In genomic region chr4:8151165-8151650, GRCh38 we compare ENCODE assay signal across 17 cellular contexts. TPM values are rescaled to one million over a fixed set of nuclear protein-coding genes. Genes with fewer than 3 reads are reported as not detected.
DNase-seq lines count a peak whose midpoint lies in the region; ATAC-seq and TF ChIP-seq lines count a peak whose summit lies in the region.
"Had no signal": no experiment of that assay in that cellular context is flagged by ENCODE, and none has a peak within 500 bp of the region (broad histone marks: within the 10 kb centered on the region; RNA-seq: fewer than 3 reads in every experiment).

No MANE protein-coding gene starts in this region.

- peak; percentile 52 for DNase-seq in RWPE2 (ENCODE audit: low spot score)
- DNase-seq in endodermal cell, result peak; percentile 36
- no peak for DNase-seq in trophoblast cell
- DNase-seq in GM20000 (ENCODE audit: low spot score), result no peak
- no peak for DNase-seq in effector memory CD4-positive, alpha-beta T cell
- no peak for DNase-seq in retina
- DNase-seq: ACHN; BE2C; Calu3; CD4-positive, alpha-beta memory T cell; DND-41; EL had no signal

- no peaks in the 10 kb centered on the region for H3K9me3 Mint-ChIP-seq in endodermal cell
- H3K9me3 Mint-ChIP-seq: CD4-positive, alpha-beta memory T cell had no signal

- no peak overlapping the region for H3K23ac ChIP-seq in trophoblast cell (ENCODE audit: low read length)

- H3K79me1 ChIP-seq in trophoblast cell (ENCODE audit: low read length), result no peaks in the 10 kb centered on the region

- H3K14ac ChIP-seq in trophoblast cell (ENCODE audit: low read length), result no peak overlapping the region

- peaks cover 5% of the 10 kb centered on the region for H3K27me3 Mint-ChIP-seq in endodermal cell (ENCODE audit: insufficient read depth)

- no peak overlapping the region for H4K12ac ChIP-seq in trophoblast cell (ENCODE audit: low read depth, low read length)

- no peak overlapping the region for H3K4ac ChIP-seq in trophoblast cell (ENCODE audit: low read depth, low read length)

- no peak overlapping the region for H2BK5ac ChIP-seq in trophoblast cell (ENCODE audit: low read depth, low read length, poor library complexity)

- H2AK5ac ChIP-seq in trophoblast cell (ENCODE audit: low read length), result no peak overlapping the region

- H3K27me3 ChIP-seq in RWPE2 (ENCODE audit: insufficient read depth, poor library complexity, severe bottlenecking) (peaks cover under 1% of the 10 kb centered on the region), endodermal cell (ENCODE audit: control insufficient read depth, insufficient read depth, low read length, poor library complexity, severe bottlenecking) (peaks cover 7% of the 10 kb centered on the region), trophoblast cell (ENCODE audit: insufficient read depth, low read length) (peaks cover 2% of the 10 kb centered on the region)
- no peaks in the 10 kb centered on the region for H3K27me3 ChIP-seq in effector memory CD4-positive, alpha-beta T cell (replicated peaks; ENCODE audit: control insufficient read depth, insufficient read depth, low read length, poor library complexity, severe bottlenecking)
- H3K27me3 ChIP-seq: BE2C had no signal

- H3K18ac ChIP-seq in trophoblast cell (ENCODE audit: low read length), result no peak overlapping the region

- H2BK12ac ChIP-seq in trophoblast cell (ENCODE audit: low read length), result no peak overlapping the region

- H3K9me3 ChIP-seq in RWPE2 (ENCODE audit: severe bottlenecking) (no peaks in the 10 kb centered on the region), endodermal cell (ENCODE audit: control insufficient read depth, low read length) (no peaks in the 10 kb centered on the region), trophoblast cell (ENCODE audit: insufficient read depth, low read depth, low read length) (peaks cover 1% of the 10 kb centered on the region)
- no peaks in the 10 kb centered on the region for H3K9me3 ChIP-seq in effector memory CD4-positive, alpha-beta T cell (ENCODE audit: control insufficient read depth, low read length)
- H3K9me3 ChIP-seq: BE2C, HAP-1 had no signal

- no peaks in the 10 kb centered on the region for H3K36me3 Mint-ChIP-seq in endodermal cell (ENCODE audit: low read depth)
- H3K36me3 Mint-ChIP-seq: CD14-positive monocyte; CD4-positive, alpha-beta memory T cell had no signal

- H3K4me1 Mint-ChIP-seq in endodermal cell, result peaks cover 7% of the 10 kb centered on the region
- H3K4me1 Mint-ChIP-seq: CD14-positive monocyte had no signal

- no peak overlapping the region for H3K4me2 ChIP-seq in trophoblast cell (ENCODE audit: low read length)

- H3K27ac Mint-ChIP-seq in endodermal cell, result no peak overlapping the region
- H3K27ac Mint-ChIP-seq: CD14-positive monocyte; CD4-positive, alpha-beta memory T cell had no signal

- no peaks in the 10 kb centered on the region for H3K79me2 ChIP-seq in trophoblast cell (ENCODE audit: control insufficient read depth, insufficient read depth, low read length, poor library complexity)

- no peak overlapping the region for H3K4me3 Mint-ChIP-seq in endodermal cell
- H3K4me3 Mint-ChIP-seq: CD14-positive monocyte; CD4-positive, alpha-beta memory T cell had no signal

- H3K9ac ChIP-seq in endodermal cell (ENCODE audit: extremely low read depth, low read length, poor library complexity, severe bottlenecking) (no peak overlapping the region), trophoblast cell (ENCODE audit: low read length) (no peak overlapping the region)

- no peak overlapping the region for H4K91ac ChIP-seq in trophoblast cell (ENCODE audit: low read depth, low read length)

- no peak overlapping the region for H2BK120ac ChIP-seq in trophoblast cell (ENCODE audit: insufficient read depth, low read length, poor library complexity)

- H3K36me3 ChIP-seq in RWPE2 (ENCODE audit: low read depth), result no peaks in the 10 kb centered on the region
- no peaks in the 10 kb centered on the region for H3K36me3 ChIP-seq in endodermal cell (ENCODE audit: control insufficient read depth, insufficient read depth, low read length)
- no peaks in the 10 kb centered on the region for H3K36me3 ChIP-seq in trophoblast cell (ENCODE audit: control insufficient read depth in 1 of 2, insufficient read depth in 2 of 2, low read length in 2 of 2)
- no peaks in the 10 kb centered on the region for H3K36me3 ChIP-seq in effector memory CD4-positive, alpha-beta T cell (ENCODE audit: control insufficient read depth, insufficient read depth, low read length)
- H3K36me3 ChIP-seq: BE2C, HAP-1 had no signal

- H3K4me1 ChIP-seq in RWPE2 (ENCODE audit: insufficient read depth, poor library complexity, severe bottlenecking), result no peaks in the 10 kb centered on the region
- H3K4me1 ChIP-seq in endodermal cell (ENCODE audit: control insufficient read depth, insufficient read depth, low read length), result no peaks in the 10 kb centered on the region
- H3K4me1 ChIP-seq in trophoblast cell (ENCODE audit: control insufficient read depth in 1 of 2, insufficient read depth in 2 of 2, low read length in 2 of 2), result no peaks in the 10 kb centered on the region
- H3K4me1 ChIP-seq in effector memory CD4-positive, alpha-beta T cell (ENCODE audit: control insufficient read depth, insufficient read depth, low read length, poor library complexity, severe bottlenecking), result no peaks in the 10 kb centered on the region
- H3K4me1 ChIP-seq: BE2C, HAP-1 had no signal

- H4K8ac ChIP-seq in trophoblast cell (ENCODE audit: low read depth, low read length), result no peak overlapping the region

- no peak overlapping the region for H3K27ac ChIP-seq in RWPE2 (ENCODE audit: poor library complexity, severe bottlenecking)
- no peak overlapping the region for H3K27ac ChIP-seq in endodermal cell (ENCODE audit: low read depth, low read length)
- H3K27ac ChIP-seq in trophoblast cell (ENCODE audit: low read depth, low read length), result no peak overlapping the region
- no peak overlapping the region for H3K27ac ChIP-seq in effector memory CD4-positive, alpha-beta T cell (ENCODE audit: insufficient read depth, low read length, poor library complexity, severe bottlenecking)

- no peak overlapping the region for H2AFZ ChIP-seq in trophoblast cell (ENCODE audit: insufficient read depth, low read length, poor library complexity)

- TF ChIP-seq CTCF in RWPE2 (IDR thresholded peaks at IDR 0.05; ENCODE audit: poor library complexity, severe bottlenecking) (no peak), endodermal cell (conservative IDR thresholded peaks at IDR 0.05) (no peak), GM20000 (IDR thresholded peaks at IDR 0.05; ENCODE audit: extremely low read depth, missing control alignments) (no peak)

- 91 to 96% methylated on average over 9 to 15 of the region's 15 CpGs for WGBS in endodermal cell (ENCODE audit: insufficient coverage in 1 of 2, insufficient read length in 1 of 2), 2 experiments
- WGBS in trophoblast cell (ENCODE audit: extremely low coverage, insufficient coverage, insufficient read length), result no CpG with 5 or more reads among the region's 15 CpGs

- no peak for ATAC-seq in RWPE2 (ENCODE audit: low read depth)
- no peak for ATAC-seq in HG02759 (IDR thresholded peaks at IDR 0.05; ENCODE audit: unreplicated experiment)
- ATAC-seq: GM12878 had no signal

- no peak overlapping the region for H3K4me3 ChIP-seq in RWPE2 (ENCODE audit: severe bottlenecking)
- H3K4me3 ChIP-seq in endodermal cell (ENCODE audit: low read length), result no peak overlapping the region
- peak overlapping the region; percentile 30 for H3K4me3 ChIP-seq in trophoblast cell (ENCODE audit: low read depth, low read length)
- H3K4me3 ChIP-seq in effector memory CD4-positive, alpha-beta T cell (ENCODE audit: insufficient read depth, low read depth, low read length, poor library complexity, severe bottlenecking), result no peak overlapping the region
- H3K4me3 ChIP-seq: GM12878, HAP-1 had no signal

RNA-seq across cellular contexts. Expression of gene ABLIM2, which starts 7.4 kb away (rescaled TPM):
- 1 to 10 TPM in 1 of 2 donors, under 1 TPM in 1; 0.35 to 1.6 TPM for total RNA-seq in endodermal cell
- 1.4 TPM for polyA plus RNA-seq in endodermal cell (2013, experiment 1 of 2)
- 2.5 TPM for polyA plus RNA-seq in endodermal cell (2013, experiment 2 of 2)
- 3.0 and 3.2 TPM in 2 replicates for polyA plus RNA-seq in trophoblast cell (2013)
- polyA plus RNA-seq: CD14-positive monocyte had no signal

RNA-seq across cellular contexts. Expression of gene SH3TC1, which starts 47.9 kb away (rescaled TPM):
- total RNA-seq in endodermal cell, result 1 to 10 TPM; 1.9 to 2.6 TPM
- polyA plus RNA-seq in endodermal cell (2013, experiment 1 of 2), result 0.39 TPM
- polyA plus RNA-seq in endodermal cell (2013, experiment 2 of 2), result 0.58 TPM
- 12.8 and 13.1 TPM in 2 replicates for polyA plus RNA-seq in trophoblast cell (2013)
- total RNA-seq: G401 had no signal

Comparison
In these comparisons a context has a peak if more than half of its experiments do, and no peak if none do; other contexts are left out.
1. DNase-seq: peak in RWPE2 (single experiment) and endodermal cell (single experiment); none in trophoblast cell (0 of 2), GM20000 (single experiment), effector memory CD4-positive, alpha-beta T cell (0 of 3) and retina (single experiment).